ENCODE assay signal across 8 cellular contexts in the genomic region with DNA sequence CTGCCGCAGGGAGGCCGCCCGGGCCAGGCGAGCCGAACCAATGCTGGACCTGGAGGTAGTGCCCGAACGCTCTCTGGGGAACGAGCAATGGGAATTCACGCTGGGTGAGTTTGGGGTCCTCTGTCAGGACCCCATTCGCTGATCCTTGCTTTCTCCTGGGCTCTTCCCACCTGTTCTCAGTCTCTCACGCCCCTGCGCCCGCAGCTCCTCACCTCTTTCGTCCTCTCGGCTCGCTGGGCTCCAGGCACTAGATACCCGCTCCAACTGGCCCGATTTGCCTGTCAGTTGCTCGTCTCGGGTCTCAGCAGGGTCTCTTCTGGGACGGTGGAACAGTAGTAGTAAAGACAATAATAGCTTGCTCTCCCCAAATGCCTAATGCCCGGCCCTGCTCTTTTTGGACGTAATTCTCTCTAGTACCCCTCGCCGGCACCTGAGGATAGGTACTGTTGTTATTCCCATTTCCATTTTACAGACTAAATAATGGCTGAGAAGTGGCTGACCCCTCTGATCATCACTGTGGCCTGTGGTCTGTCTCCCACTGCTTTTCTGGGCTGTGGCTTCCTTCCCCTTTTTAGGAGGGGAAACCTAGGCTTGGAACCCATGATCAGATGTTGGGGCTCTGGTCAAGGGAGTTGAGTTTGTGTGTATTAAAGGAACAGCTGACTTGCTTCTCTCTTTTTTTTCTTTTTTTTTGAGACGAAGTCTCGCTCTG. TPM values are rescaled to one million over a fixed set of nuclear protein-coding genes. Genes with fewer than 3 reads are reported as not detected.
A peak's percentile ranks its signal among the peaks of the same experiment; 100 is the strongest.
DNase-seq lines count a peak whose midpoint lies in the region; ATAC-seq, FAIRE-seq and TF ChIP-seq lines count a peak whose summit lies in the region.

No MANE protein-coding gene starts in this region.

- H2AFZ ChIP-seq in neural cell (ENCODE audit: low read depth, low read length), result peak overlapping the region; percentile 65

- FAIRE-seq in GM12892 (lab: Jason Lieb, UNC), result no peak

- no peak for TF ChIP-seq EP300 in neural cell (conservative IDR thresholded peaks at IDR 0.05; ENCODE audit: poor library complexity, severe bottlenecking)

- H3K4me1 ChIP-seq in SJSA1 (replicated peaks), result peaks cover 27% of the 10 kb centered on the region

- H3F3A ChIP-seq in neural cell (ENCODE audit: insufficient read depth, low read length, poor library complexity, severe bottlenecking), result no peaks in the 10 kb centered on the region

- H3K36me3 Mint-ChIP-seq in HFFc6 (ENCODE audit: low read depth), result peaks cover 14% of the 10 kb centered on the region

- peak overlapping the region; percentile 98 for H3K4me3 Mint-ChIP-seq in HFFc6

- H3K27ac ChIP-seq in SJSA1 (no peak overlapping the region), epithelial cell of prostate (peak overlapping the region; percentile 41), neural cell (ENCODE audit: low read length) (peak overlapping the region; percentile 55)

- DNase-seq in GM10266 (ENCODE audit: extremely low spot score) (peak; percentile 40), HFFc6 (no peak), SJSA1 (ENCODE audit: low read depth in 1 of 2, low spot score in 2 of 2) (no peak), epithelial cell of prostate (ENCODE audit: low read depth, low spot score) (no peak), cerebellar nuclear complex (lab: John Stamatoyannopoulos, UW) (no peak), GM12892 (ENCODE audit: insufficient read length) (no peak)

- H3K36me3 ChIP-seq in SJSA1 (peaks cover 19% of the 10 kb centered on the region; the same call in 1 of the 2 replicates), neural cell (ENCODE audit: insufficient read depth, low read length) (no peaks in the 10 kb centered on the region)

- H3K9me3 Mint-ChIP-seq in HFFc6, result no peaks in the 10 kb centered on the region

- no peak for TF ChIP-seq POLR2A in GM12892 (IDR thresholded peaks at IDR 0.05; ENCODE audit: low read depth, low read length)

- peak overlapping the region; percentile 63 for H3K27ac Mint-ChIP-seq in HFFc6

- H3K9ac ChIP-seq in neural cell (ENCODE audit: low read length), result peak overlapping the region; percentile 86

- H3K4me2 ChIP-seq in neural cell (ENCODE audit: low read length), result peak overlapping the region; percentile 73

- no peak for TF ChIP-seq RAD21 in neural cell (conservative IDR thresholded peaks at IDR 0.05)

- H3K79me2 ChIP-seq in neural cell (replicated peaks; ENCODE audit: insufficient read depth, low read length), result peaks cover 37% of the 10 kb centered on the region

- peaks cover 46% of the 10 kb centered on the region for H3K4me1 Mint-ChIP-seq in HFFc6 (ENCODE audit: low read depth)

- ATAC-seq in HG03135 (IDR thresholded peaks at IDR 0.05; ENCODE audit: unreplicated experiment), result no peak

- peaks cover 6% of the 10 kb centered on the region for H3K27me3 Mint-ChIP-seq in HFFc6 (ENCODE audit: insufficient read depth)

- H3K4me3 ChIP-seq in SJSA1 (peak overlapping the region; percentile 70), neural cell (ENCODE audit: low read length) (peak overlapping the region; percentile 99)

- H3K9me2 ChIP-seq in neural cell (ENCODE audit: insufficient read depth, low read length), result no peaks in the 10 kb centered on the region

- H4K20me1 ChIP-seq in neural cell (ENCODE audit: insufficient read depth), result no peaks in the 10 kb centered on the region

- H3K27me3 ChIP-seq in SJSA1 (replicated peaks) (no peaks in the 10 kb centered on the region), neural cell (ENCODE audit: insufficient read depth, low read depth, low read length) (no peaks in the 10 kb centered on the region)

- TF ChIP-seq CTCF in GM10266 (IDR thresholded peaks at IDR 0.05; ENCODE audit: control insufficient read depth, insufficient read depth, low read depth, missing control alignments) (no peak), HFFc6 (IDR thresholded peaks at IDR 0.05) (no peak), neural cell (IDR thresholded peaks at IDR 0.05; ENCODE audit: poor library complexity, severe bottlenecking) (no peak)

- no peaks in the 10 kb centered on the region for H3K9me3 ChIP-seq in SJSA1 (replicated peaks)
- H3K9me3 ChIP-seq in neural cell (ENCODE audit: low read length), result no peaks in the 10 kb centered on the region

TF ChIP-seq in neural cell, 6 proteins besides CTCF, POLR2A, EP300 and RAD21:
- TF ChIP-seq MXI1 (conservative IDR thresholded peaks at IDR 0.05; ENCODE audit: poor library complexity, severe bottlenecking), result peak; percentile 32
- no peak for TF ChIP-seq SMC3 (conservative IDR thresholded peaks at IDR 0.05; ENCODE audit: poor library complexity)
TF ChIP-seq in neural cell: peak in this region for 1.

RNA-seq across cellular contexts. Expression of a gene that starts 0.6 kb away (rescaled TPM):
- total RNA-seq in HFFc6 (2021; fragmentation: NEBNext Ultra II Directional; extraction: Animal tissue kit (Norgen Biotek cat#: 25700)), result 10 to 100 TPM in 5 of 6 experiments, 1 to 10 TPM in 1; 10.0 to 13.8 (median 11.8) TPM
- total RNA-seq in SJSA1 (2014; rRNA removed; shearing (Covaris generic)), result 18.7 and 28.8 TPM in 2 replicates
- 9.8 and 25.9 TPM in 2 replicates for polyA plus RNA-seq in neural cell
- polyA minus RNA-seq in neural cell, result 20.2 and 24.1 TPM in 2 replicates
- 10.2 TPM for polyA plus RNA-seq in GM12892 (2012; ENCODE audit: missing spikeins)

RNA-seq across cellular contexts. Expression of a gene that starts 40.5 kb away (rescaled TPM):
- total RNA-seq in HFFc6 (2021; fragmentation: NEBNext Ultra II Directional; extraction: Animal tissue kit (Norgen Biotek cat#: 25700)), result 10 to 100 TPM; 45.7 to 55.1 (median 50.1) TPM
- total RNA-seq in SJSA1 (2014; rRNA removed; shearing (Covaris generic)), result 34.5 and 36.1 TPM in 2 replicates
- polyA plus RNA-seq in neural cell, result not detected in 2 replicates
- 0.24 TPM in 1 of 2 replicates, not detected in the other for polyA minus RNA-seq in neural cell
- 1.1 TPM for polyA plus RNA-seq in GM12892 (2012; ENCODE audit: missing spikeins)

RNA-seq across cellular contexts. Expression of a gene that starts 49.4 kb away (rescaled TPM):
- total RNA-seq in HFFc6 (2021; fragmentation: NEBNext Ultra II Directional; extraction: Animal tissue kit (Norgen Biotek cat#: 25700)), result 10 to 100 TPM; 12.8 to 16.8 (median 15.8) TPM
- 25.5 and 46.7 TPM in 2 replicates for total RNA-seq in SJSA1 (2014; rRNA removed; shearing (Covaris generic))
- 0.96 TPM in 1 of 2 replicates, not detected in the other for polyA plus RNA-seq in neural cell
- not detected in 2 replicates for polyA minus RNA-seq in neural cell
- polyA plus RNA-seq in GM12892 (2012; ENCODE audit: missing spikeins), result 14.4 TPM

RNA-seq across cellular contexts. Expression of a gene that starts 49.5 kb away (rescaled TPM):
- 10 to 100 TPM in 1 of 6 experiments, 1 to 10 TPM in 5; 7.2 to 10.8 (median 7.8) TPM for total RNA-seq in HFFc6 (2021; fragmentation: NEBNext Ultra II Directional; extraction: Animal tissue kit (Norgen Biotek cat#: 25700))
- total RNA-seq in SJSA1 (2014; rRNA removed; shearing (Covaris generic)), result 11.7 and 24.2 TPM in 2 replicates
- 1.2 and 2.8 TPM in 2 replicates for polyA plus RNA-seq in neural cell
- not detected in 2 replicates for polyA minus RNA-seq in neural cell
- polyA plus RNA-seq in GM12892 (2012; ENCODE audit: missing spikeins), result 5.6 TPM

RNA-seq across cellular contexts. Expression of a gene that starts 54.3 kb away (rescaled TPM):
- total RNA-seq in HFFc6 (2021; fragmentation: NEBNext Ultra II Directional; extraction: Animal tissue kit (Norgen Biotek cat#: 25700)), result 1 to 10 TPM; 3.3 to 5.5 (median 4.6) TPM
- 3.9 and 12.8 TPM in 2 replicates for total RNA-seq in SJSA1 (2014; rRNA removed; shearing (Covaris generic))
- polyA plus RNA-seq in neural cell, result 12.7 and 27.9 TPM in 2 replicates
- polyA minus RNA-seq in neural cell, result 3.9 and 8.5 TPM in 2 replicates
- polyA plus RNA-seq in GM12892 (2012; ENCODE audit: missing spikeins), result 39.9 TPM
